10 cellular contexts compared by ENCODE assay signal in genomic region chr20:62376112-62377063, GRCh38. TPM values are rescaled to one million over a fixed set of nuclear protein-coding genes. Genes with fewer than 3 reads are reported as not detected.
DNase-seq lines count a peak whose midpoint lies in the region; ATAC-seq and TF ChIP-seq lines count a peak whose summit lies in the region.
"Had no signal": no experiment of that assay in that cellular context is flagged by ENCODE, and none has a peak within 500 bp of the region (broad histone marks: within the 10 kb centered on the region; RNA-seq: fewer than 3 reads in every experiment).

No MANE protein-coding gene starts in this region.

- H3K9me3 ChIP-seq in thyroid gland (no peaks in the 10 kb centered on the region), Karpas-422 (ENCODE audit: low read length) (no peaks in the 10 kb centered on the region)

- peak; percentile 90 for TF ChIP-seq EP300 in Ishikawa (IDR thresholded peaks at IDR 0.05; ENCODE audit: borderline replicate concordance)

- intact Hi-C loops in thyroid gland (cut with DNase I) = no loop called here

- no peaks in the 10 kb centered on the region for H4K20me1 ChIP-seq in Karpas-422 (ENCODE audit: insufficient read depth, low read depth, low read length)

- H3K27ac ChIP-seq in coronary artery (peak overlapping the region; percentile 74 to 85), thyroid gland (peak overlapping the region; percentile 20 to 64 (median 32)), Karpas-422 (ENCODE audit: low read length) (no peak overlapping the region)

- no peak overlapping the region for H3K9ac ChIP-seq in Karpas-422 (ENCODE audit: low read length)

- TF ChIP-seq CTCF in coronary artery (IDR thresholded peaks at IDR 0.05) (peak; percentile 46), thyroid gland (IDR thresholded peaks at IDR 0.05) (peak in 4 of 6 experiments; percentile 33 to 44 (median 42))

- DNase-seq in coronary artery (ENCODE audit: low spot score) = no peak
- DNase-seq in left lobe of liver (ENCODE audit: low spot score) = peak; percentile 80
- peak; percentile 70 to 73 for DNase-seq in thyroid gland
- DNase-seq in Karpas-422 = no peak
- no peak for DNase-seq in EL
- DNase-seq in SW480 (ENCODE audit: low spot score) = no peak
- DNase-seq in foreskin melanocyte = no peak
- DNase-seq: activated T-cell treated with anti-CD3 and anti-CD28 coated beads, Interleukin-2, amount 50 U/mL, for 24 hours; NK-92 treated with Interleukin-12 subunit alpha and Interleukin-12 subunit beta, amount 100 ng/mL, for 24 hours had no signal

- TF ChIP-seq RAD21 in Ishikawa (IDR thresholded peaks at IDR 0.05; ENCODE audit: low read depth) = peak; percentile 45; the same call in 1 of the 2 replicates

- H3K4me1 ChIP-seq in thyroid gland = peaks cover 38 to 69% of the 10 kb centered on the region in 2 donors
- H3K4me1 ChIP-seq in Karpas-422 (ENCODE audit: low read length) = no peaks in the 10 kb centered on the region

- peak; percentile 91 for ATAC-seq in left lobe of liver

- H3K27me3 ChIP-seq in thyroid gland = no peaks in the 10 kb centered on the region
- H3K27me3 ChIP-seq in Karpas-422 (ENCODE audit: low read length) = no peaks in the 10 kb centered on the region

- no peak overlapping the region for H3K4me2 ChIP-seq in Karpas-422 (ENCODE audit: low read depth, low read length, poor library complexity, severe bottlenecking)

- TF ChIP-seq POLR2A in thyroid gland (IDR thresholded peaks at IDR 0.05) = no peak

- H2AFZ ChIP-seq in Karpas-422 (ENCODE audit: low read length) = no peak overlapping the region

- H3K36me3 ChIP-seq in thyroid gland (no peaks in the 10 kb centered on the region), Karpas-422 (ENCODE audit: insufficient read depth, low read length) (no peaks in the 10 kb centered on the region)

- H3K9me2 ChIP-seq in Karpas-422 (replicated peaks; ENCODE audit: insufficient read depth, low read length) = no peaks in the 10 kb centered on the region

- no peaks in the 10 kb centered on the region for H3K79me2 ChIP-seq in Karpas-422 (ENCODE audit: low read length)

- 55 to 63% methylated on average over 14 to 19 of the region's 26 CpGs for whole genome bisulfite sequencing in thyroid gland, 2 donors

- H3K4me3 ChIP-seq in coronary artery (peak overlapping the region; percentile 37), thyroid gland (replicated peaks in 1 of 3) (no peak overlapping the region), Karpas-422 (ENCODE audit: low read length) (no peak overlapping the region)

TF ChIP-seq in Ishikawa, 13 proteins besides CTCF, POLR2A, EP300 and RAD21:
- TF ChIP-seq NFIC (IDR thresholded peaks at IDR 0.05) (peak; percentile 92), EGR1 (IDR thresholded peaks at IDR 0.05) (no peak), FOXM1 (IDR thresholded peaks at IDR 0.05; ENCODE audit: borderline replicate concordance, low read depth) (peak; percentile 58; the same call in 1 of the 2 replicates), REST (IDR thresholded peaks at IDR 0.05; ENCODE audit: low read depth) (no peak), ZBTB7A (IDR thresholded peaks at IDR 0.05; ENCODE audit: low read depth) (peak; percentile 81), YY1 (IDR thresholded peaks at IDR 0.05; ENCODE audit: low read depth) (no peak), TEAD4 (IDR thresholded peaks at IDR 0.05) (peak; percentile 91), MAX (IDR thresholded peaks at IDR 0.05) (peak; percentile 53; the same call in 1 of the 2 replicates), TCF12 (IDR thresholded peaks at IDR 0.05; ENCODE audit: low read depth) (peak; percentile 84), CEBPB (IDR thresholded peaks at IDR 0.05) (no peak), TAF1 (IDR thresholded peaks at IDR 0.05; ENCODE audit: low read depth) (peak; percentile 42; the same call in 1 of the 2 replicates), USF1 (IDR thresholded peaks at IDR 0.05) (no peak), CREB1 (IDR thresholded peaks at IDR 0.05; ENCODE audit: low read depth) (no peak)
TF ChIP-seq in Ishikawa: peak in this region for 7.

RNA-seq across cellular contexts. Expression of gene LAMA5, which starts 9.3 kb away (rescaled TPM):
- total RNA-seq in left lobe of liver (112 TPM), thyroid gland (100 to 1,000 TPM in 3 of 4 donors, 10 to 100 TPM in 1; 93.9 to 179 (median 117) TPM)
- 3.2 and 17.5 TPM in 2 replicates for total RNA-seq in Karpas-422 (2014; rRNA removed; shearing (Covaris generic); ENCODE audit: low replicate concordance)

RNA-seq across cellular contexts. Expression of gene RPS21, which starts 10.5 kb away (rescaled TPM):
- 432 TPM for total RNA-seq in left lobe of liver
- 1,000 to 10,000 TPM; 1,818 to 3,649 (median 2,349) TPM for total RNA-seq in thyroid gland
- total RNA-seq in Karpas-422 (2014; rRNA removed; shearing (Covaris generic); ENCODE audit: low replicate concordance) = 1,523 and 2,619 TPM in 2 replicates

RNA-seq across cellular contexts. Expression of gene CABLES2, which starts 30.7 kb away (rescaled TPM):
- total RNA-seq in left lobe of liver (1.8 TPM), thyroid gland (1 to 10 TPM; 5.8 to 8.5 (median 7.7) TPM)
- total RNA-seq in Karpas-422 (2014; rRNA removed; shearing (Covaris generic); ENCODE audit: low replicate concordance) = 7.2 and 7.6 TPM in 2 replicates

RNA-seq across cellular contexts. Expression of gene RBBP8NL, which starts 51.0 kb away (rescaled TPM):
- total RNA-seq in left lobe of liver (not detected), thyroid gland (1 to 10 TPM; 1.1 to 6.0 (median 4.6) TPM)
- total RNA-seq in Karpas-422 (2014; rRNA removed; shearing (Covaris generic); ENCODE audit: low replicate concordance) = not detected in 2 replicates

Comparison
In these comparisons a context has a peak if more than half of its experiments do, and no peak if none do; other contexts are left out.
1. DNase-seq: peak in left lobe of liver (single experiment) and thyroid gland (2 of 2); none in coronary artery (single experiment), Karpas-422 (single experiment), EL (single experiment), SW480 (single experiment) and foreskin melanocyte (single experiment).